17 cellular contexts compared by ENCODE assay signal in the genomic region with DNA sequence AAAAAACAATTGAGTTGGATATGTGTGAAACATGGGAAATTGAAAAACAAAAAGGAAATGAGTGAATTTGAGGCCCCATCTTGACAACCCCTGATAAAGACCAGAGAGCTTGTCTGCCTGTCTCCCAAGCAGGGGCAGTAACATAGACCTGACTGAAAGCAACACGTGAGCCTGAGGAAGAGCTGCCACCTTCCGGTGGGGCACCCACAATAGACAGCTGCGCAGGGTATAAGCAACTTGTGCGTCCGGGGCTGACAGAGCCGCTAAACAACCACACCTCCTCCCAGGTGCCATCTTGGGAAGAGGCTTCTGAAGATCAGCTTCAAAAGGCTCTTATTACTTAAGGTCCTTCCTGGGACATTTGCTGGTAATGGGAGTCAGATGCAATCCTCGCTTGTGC.
A peak's percentile ranks its signal among the peaks of the same experiment; 100 is the strongest.
DNase-seq lines count a peak whose midpoint lies in the region; ATAC-seq, FAIRE-seq and TF ChIP-seq lines count a peak whose summit lies in the region.
"Had no signal": no experiment of that assay in that cellular context is flagged by ENCODE, and none has a peak within 500 bp of the region (broad histone marks: within the 10 kb centered on the region; RNA-seq: fewer than 3 reads in every experiment).

No MANE protein-coding gene starts in this region.

- H3K36me3 ChIP-seq in kidney (ENCODE audit: control insufficient read depth in 1 of 2, insufficient read depth in 2 of 2, low read length in 2 of 2): no peaks in the 10 kb centered on the region

- no peak overlapping the region for H3K4me3 ChIP-seq in Jurkat, Clone E6-1 (ENCODE audit: low read length)
- H3K4me3 ChIP-seq in kidney (ENCODE audit: low read length in 2 of 2): no peak overlapping the region
- H3K4me3 ChIP-seq: A549 had no signal

- peaks cover 0 to 5% of the 10 kb centered on the region in 2 donors for H3K9me3 ChIP-seq in kidney (ENCODE audit: control insufficient read depth in 1 of 2, low read length in 2 of 2)
- H3K9me3 ChIP-seq: A549 had no signal

- peak; percentile 89 for DNase-seq in Jurkat, Clone E6-1 (ENCODE audit: low read depth, low spot score)
- peak; percentile 14 for DNase-seq in SW480 (ENCODE audit: low spot score)
- DNase-seq in kidney: peak; percentile 58
- no peak for DNase-seq in activated gamma-delta T cell treated with Interleukin-2 at 50 U/mL for 16 hours
- DNase-seq in NCI-H2196 (lab: John Stamatoyannopoulos, UW; ENCODE audit: unreplicated experiment): no peak
- DNase-seq: DMS79 treated with DMSO at 0.1 percent for 48 hours, GF-D8, MV-4-11, NCI-H1417 treated with DMSO at 0.1 percent for 48 hours, NCI-H2029 treated with DMSO at 0.1 percent for 48 hours, NCI-H345, NCI-H526 treated with DMSO at 0.1 percent for 48 hours, SW 1271 had no signal

- intact Hi-C loops in kidney (cut with DNase I): no loop called here

- no peak overlapping the region for H3K9ac ChIP-seq in kidney (ENCODE audit: low read length in 2 of 2)

- FAIRE-seq in kidney (lab: Jason Lieb, UNC): no peak
- FAIRE-seq: A549, H1 had no signal

- H3K4me1 ChIP-seq in kidney (ENCODE audit: control insufficient read depth in 1 of 2, insufficient read depth in 1 of 2, low read depth in 1 of 2, low read length in 2 of 2): no peaks in the 10 kb centered on the region
- H3K4me1 ChIP-seq: A549 had no signal

- H3K27ac ChIP-seq in C4-2B (no peak overlapping the region), kidney (ENCODE audit: low read depth in 2 of 2, low read length in 2 of 2) (no peak overlapping the region)
- H3K27ac ChIP-seq: A549 had no signal

- ATAC-seq in GM19035 (IDR thresholded peaks at IDR 0.05; ENCODE audit: unreplicated experiment): no peak
- ATAC-seq: A549 had no signal

- peak; percentile 25 for TF ChIP-seq CTCF in C4-2B (conservative IDR thresholded peaks at IDR 0.05)
- TF ChIP-seq CTCF in kidney (IDR thresholded peaks at IDR 0.05; ENCODE audit: borderline replicate concordance, extremely low read depth, insufficient read depth): no peak

Comparison
In these comparisons a context has a peak if more than half of its experiments do, and no peak if none do; other contexts are left out.
1. DNase-seq: peak in Jurkat, Clone E6-1 (single experiment), SW480 (single experiment) and kidney (single experiment); none in activated gamma-delta T cell treated with Interleukin-2 at 50 U/mL for 16 hours (single experiment) and NCI-H2196 (single experiment).